Comparison of ENCODE assay signal across 1 cellular context in the genomic region with DNA sequence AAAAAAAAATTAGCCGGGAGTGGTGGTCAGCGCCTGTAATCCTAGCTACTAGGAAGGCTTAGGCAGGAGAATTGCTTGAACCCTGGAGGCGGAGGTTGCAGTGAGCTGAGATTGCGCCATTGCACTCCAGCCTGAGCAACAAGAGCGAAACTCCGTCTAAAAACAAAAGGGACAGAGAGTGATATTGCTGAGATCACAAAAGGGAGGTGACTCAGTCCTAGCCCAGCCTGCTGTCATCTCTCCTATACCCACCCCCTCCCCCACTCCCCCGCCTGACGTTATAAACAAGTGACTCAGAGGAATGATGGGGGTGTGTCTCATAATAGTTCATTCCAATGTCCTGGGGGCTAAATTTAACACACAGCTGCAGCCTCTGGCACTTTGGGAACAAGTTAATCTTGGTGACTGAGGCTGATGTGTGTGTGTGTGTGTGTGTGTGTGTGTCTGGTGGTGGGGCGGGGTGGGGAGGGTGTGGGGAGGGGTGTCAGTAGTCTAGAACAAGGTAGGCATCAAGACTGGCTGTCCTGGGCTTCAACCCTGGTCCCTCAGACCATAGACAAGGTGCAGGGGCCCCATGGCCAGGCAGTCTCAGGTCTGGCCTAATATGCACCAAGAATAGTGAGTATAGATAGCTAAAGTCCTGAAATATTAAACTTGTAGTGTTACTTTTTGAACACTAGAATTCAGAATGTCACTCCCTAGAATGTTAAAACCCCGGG.
A peak's percentile ranks its signal among the peaks of the same experiment; 100 is the strongest.
TF ChIP-seq lines count a peak whose summit lies in the region.

No MANE protein-coding gene starts in this region.

TF ChIP-seq in K562, 482 proteins besides CTCF, POLR2A, EP300 and RAD21 (continued from another document and continues in another):
- TF ChIP-seq, protein P1, sequence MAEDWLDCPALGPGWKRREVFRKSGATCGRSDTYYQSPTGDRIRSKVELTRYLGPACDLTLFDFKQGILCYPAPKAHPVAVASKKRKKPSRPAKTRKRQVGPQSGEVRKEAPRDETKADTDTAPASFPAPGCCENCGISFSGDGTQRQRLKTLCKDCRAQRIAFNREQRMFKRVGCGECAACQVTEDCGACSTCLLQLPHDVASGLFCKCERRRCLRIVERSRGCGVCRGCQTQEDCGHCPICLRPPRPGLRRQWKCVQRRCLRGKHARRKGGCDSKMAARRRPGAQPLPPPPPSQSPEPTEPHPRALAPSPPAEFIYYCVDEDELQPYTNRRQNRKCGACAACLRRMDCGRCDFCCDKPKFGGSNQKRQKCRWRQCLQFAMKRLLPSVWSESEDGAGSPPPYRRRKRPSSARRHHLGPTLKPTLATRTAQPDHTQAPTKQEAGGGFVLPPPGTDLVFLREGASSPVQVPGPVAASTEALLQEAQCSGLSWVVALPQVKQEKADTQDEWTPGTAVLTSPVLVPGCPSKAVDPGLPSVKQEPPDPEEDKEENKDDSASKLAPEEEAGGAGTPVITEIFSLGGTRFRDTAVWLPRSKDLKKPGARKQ (CRISPR knock-in tag; IDR thresholded peaks at IDR 0.05), result no peak
- TF ChIP-seq ZNF174 (CRISPR knock-in tag; IDR thresholded peaks at IDR 0.05) (no peak), SP2 (IDR thresholded peaks at IDR 0.05; ENCODE audit: extremely low read depth, low read depth, low read length, poor library complexity, severe bottlenecking) (no peak), NFIX (CRISPR knock-in tag; IDR thresholded peaks at IDR 0.05; ENCODE audit: low read depth) (no peak), ASH1L (IDR thresholded peaks at IDR 0.05; ENCODE audit: borderline replicate concordance, low read depth, partially characterized antibody) (no peak), HNRNPL (IDR thresholded peaks at IDR 0.05; ENCODE audit: low read depth, low read length) (no peak), KAT7 (CRISPR knock-in tag; IDR thresholded peaks at IDR 0.05; ENCODE audit: borderline replicate concordance) (no peak), FOXK2 (conservative IDR thresholded peaks at IDR 0.05 in 1 of 2, IDR thresholded peaks at IDR 0.05 in 1 of 2; ENCODE audit: low read depth in 2 of 2) (peak; percentile 79 to 84; a peak in 3 of 4 replicates), POLR3A (IDR thresholded peaks at IDR 0.05; ENCODE audit: borderline replicate concordance, extremely low read depth, insufficient read depth, insufficient read length) (no peak), IRF2 (CRISPR knock-in tag; IDR thresholded peaks at IDR 0.05) (no peak), FOSL1 (tag; conservative IDR thresholded peaks at IDR 0.05) (peak; percentile 97), MCM2 (IDR thresholded peaks at IDR 0.05; ENCODE audit: low read depth) (no peak), RAD51 (IDR thresholded peaks at IDR 0.05; ENCODE audit: borderline replicate concordance, low read depth) (no peak), TEAD4 (IDR thresholded peaks at IDR 0.05; ENCODE audit: low read length) (no peak), TEAD4 (CRISPR knock-in tag; IDR thresholded peaks at IDR 0.05; ENCODE audit: borderline replicate concordance) (no peak), SRSF3 (IDR thresholded peaks at IDR 0.05; ENCODE audit: insufficient read depth, low read length) (no peak), HDGF (IDR thresholded peaks at IDR 0.05) (no peak), ZFP1 (CRISPR knock-in tag; IDR thresholded peaks at IDR 0.05) (no peak), GABPA (tag; conservative IDR thresholded peaks at IDR 0.05; ENCODE audit: low read depth) (no peak), NELFE (IDR thresholded peaks at IDR 0.05; ENCODE audit: insufficient read depth, insufficient read length) (no peak), ZNF444 (CRISPR knock-in tag; IDR thresholded peaks at IDR 0.05) (0 out of 2 replicates have a peak, but pooled peaks have one; percentile 36), HDAC6 (IDR thresholded peaks at IDR 0.05; ENCODE audit: low read depth, low read length) (no peak), ZNF57 (CRISPR knock-in tag; IDR thresholded peaks at IDR 0.05) (no peak), DIDO1 (tag; IDR thresholded peaks at IDR 0.05; ENCODE audit: low read depth) (no peak), KDM1A (IDR thresholded peaks at IDR 0.05) (peak; percentile 60 to 83), ARID1B (IDR thresholded peaks at IDR 0.05) (peak; percentile 61; the same call in 1 of the 2 replicates), ESRRB (CRISPR knock-in tag; IDR thresholded peaks at IDR 0.05; ENCODE audit: borderline replicate concordance) (no peak), RBBP5 (IDR thresholded peaks at IDR 0.05; ENCODE audit: borderline replicate concordance, insufficient read depth, low read length, poor library complexity, severe bottlenecking) (no peak), SAFB (IDR thresholded peaks at IDR 0.05; ENCODE audit: borderline replicate concordance, low read depth, low read length) (no peak), STAT5A (IDR thresholded peaks at IDR 0.05; ENCODE audit: borderline replicate concordance, low read length) (no peak), TARDBP (IDR thresholded peaks at IDR 0.05) (no peak)
- TF ChIP-seq, protein P2, sequence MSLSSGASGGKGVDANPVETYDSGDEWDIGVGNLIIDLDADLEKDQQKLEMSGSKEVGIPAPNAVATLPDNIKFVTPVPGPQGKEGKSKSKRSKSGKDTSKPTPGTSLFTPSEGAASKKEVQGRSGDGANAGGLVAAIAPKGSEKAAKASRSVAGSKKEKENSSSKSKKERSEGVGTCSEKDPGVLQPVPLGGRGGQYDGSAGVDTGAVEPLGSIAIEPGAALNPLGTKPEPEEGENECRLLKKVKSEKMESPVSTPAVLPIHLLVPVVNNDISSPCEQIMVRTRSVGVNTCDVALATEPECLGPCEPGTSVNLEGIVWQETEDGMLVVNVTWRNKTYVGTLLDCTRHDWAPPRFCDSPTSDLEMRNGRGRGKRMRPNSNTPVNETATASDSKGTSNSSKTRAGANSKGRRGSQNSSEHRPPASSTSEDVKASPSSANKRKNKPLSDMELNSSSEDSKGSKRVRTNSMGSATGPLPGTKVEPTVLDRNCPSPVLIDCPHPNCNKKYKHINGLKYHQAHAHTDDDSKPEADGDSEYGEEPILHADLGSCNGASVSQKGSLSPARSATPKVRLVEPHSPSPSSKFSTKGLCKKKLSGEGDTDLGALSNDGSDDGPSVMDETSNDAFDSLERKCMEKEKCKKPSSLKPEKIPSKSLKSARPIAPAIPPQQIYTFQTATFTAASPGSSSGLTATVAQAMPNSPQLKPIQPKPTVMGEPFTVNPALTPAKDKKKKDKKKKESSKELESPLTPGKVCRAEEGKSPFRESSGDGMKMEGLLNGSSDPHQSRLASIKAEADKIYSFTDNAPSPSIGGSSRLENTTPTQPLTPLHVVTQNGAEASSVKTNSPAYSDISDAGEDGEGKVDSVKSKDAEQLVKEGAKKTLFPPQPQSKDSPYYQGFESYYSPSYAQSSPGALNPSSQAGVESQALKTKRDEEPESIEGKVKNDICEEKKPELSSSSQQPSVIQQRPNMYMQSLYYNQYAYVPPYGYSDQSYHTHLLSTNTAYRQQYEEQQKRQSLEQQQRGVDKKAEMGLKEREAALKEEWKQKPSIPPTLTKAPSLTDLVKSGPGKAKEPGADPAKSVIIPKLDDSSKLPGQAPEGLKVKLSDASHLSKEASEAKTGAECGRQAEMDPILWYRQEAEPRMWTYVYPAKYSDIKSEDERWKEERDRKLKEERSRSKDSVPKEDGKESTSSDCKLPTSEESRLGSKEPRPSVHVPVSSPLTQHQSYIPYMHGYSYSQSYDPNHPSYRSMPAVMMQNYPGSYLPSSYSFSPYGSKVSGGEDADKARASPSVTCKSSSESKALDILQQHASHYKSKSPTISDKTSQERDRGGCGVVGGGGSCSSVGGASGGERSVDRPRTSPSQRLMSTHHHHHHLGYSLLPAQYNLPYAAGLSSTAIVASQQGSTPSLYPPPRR (CRISPR knock-in tag; IDR thresholded peaks at IDR 0.05; ENCODE audit: borderline replicate concordance), result no peak
- TF ChIP-seq, protein P3, sequence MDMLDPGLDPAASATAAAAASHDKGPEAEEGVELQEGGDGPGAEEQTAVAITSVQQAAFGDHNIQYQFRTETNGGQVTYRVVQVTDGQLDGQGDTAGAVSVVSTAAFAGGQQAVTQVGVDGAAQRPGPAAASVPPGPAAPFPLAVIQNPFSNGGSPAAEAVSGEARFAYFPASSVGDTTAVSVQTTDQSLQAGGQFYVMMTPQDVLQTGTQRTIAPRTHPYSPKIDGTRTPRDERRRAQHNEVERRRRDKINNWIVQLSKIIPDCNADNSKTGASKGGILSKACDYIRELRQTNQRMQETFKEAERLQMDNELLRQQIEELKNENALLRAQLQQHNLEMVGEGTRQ (CRISPR knock-in tag; IDR thresholded peaks at IDR 0.05), result no peak
- TF ChIP-seq, protein P4, sequence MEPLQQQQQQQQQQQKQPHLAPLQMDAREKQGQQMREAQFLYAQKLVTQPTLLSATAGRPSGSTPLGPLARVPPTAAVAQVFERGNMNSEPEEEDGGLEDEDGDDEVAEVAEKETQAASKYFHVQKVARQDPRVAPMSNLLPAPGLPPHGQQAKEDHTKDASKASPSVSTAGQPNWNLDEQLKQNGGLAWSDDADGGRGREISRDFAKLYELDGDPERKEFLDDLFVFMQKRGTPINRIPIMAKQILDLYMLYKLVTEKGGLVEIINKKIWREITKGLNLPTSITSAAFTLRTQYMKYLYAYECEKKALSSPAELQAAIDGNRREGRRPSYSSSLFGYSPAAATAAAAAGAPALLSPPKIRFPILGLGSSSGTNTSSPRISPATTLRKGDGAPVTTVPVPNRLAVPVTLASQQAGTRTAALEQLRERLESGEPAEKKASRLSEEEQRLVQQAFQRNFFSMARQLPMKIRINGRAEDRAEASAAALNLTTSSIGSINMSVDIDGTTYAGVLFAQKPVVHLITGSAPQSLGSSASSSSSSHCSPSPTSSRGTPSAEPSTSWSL (CRISPR knock-in tag; IDR thresholded peaks at IDR 0.05; ENCODE audit: borderline replicate concordance), result no peak
- TF ChIP-seq, protein P5, sequence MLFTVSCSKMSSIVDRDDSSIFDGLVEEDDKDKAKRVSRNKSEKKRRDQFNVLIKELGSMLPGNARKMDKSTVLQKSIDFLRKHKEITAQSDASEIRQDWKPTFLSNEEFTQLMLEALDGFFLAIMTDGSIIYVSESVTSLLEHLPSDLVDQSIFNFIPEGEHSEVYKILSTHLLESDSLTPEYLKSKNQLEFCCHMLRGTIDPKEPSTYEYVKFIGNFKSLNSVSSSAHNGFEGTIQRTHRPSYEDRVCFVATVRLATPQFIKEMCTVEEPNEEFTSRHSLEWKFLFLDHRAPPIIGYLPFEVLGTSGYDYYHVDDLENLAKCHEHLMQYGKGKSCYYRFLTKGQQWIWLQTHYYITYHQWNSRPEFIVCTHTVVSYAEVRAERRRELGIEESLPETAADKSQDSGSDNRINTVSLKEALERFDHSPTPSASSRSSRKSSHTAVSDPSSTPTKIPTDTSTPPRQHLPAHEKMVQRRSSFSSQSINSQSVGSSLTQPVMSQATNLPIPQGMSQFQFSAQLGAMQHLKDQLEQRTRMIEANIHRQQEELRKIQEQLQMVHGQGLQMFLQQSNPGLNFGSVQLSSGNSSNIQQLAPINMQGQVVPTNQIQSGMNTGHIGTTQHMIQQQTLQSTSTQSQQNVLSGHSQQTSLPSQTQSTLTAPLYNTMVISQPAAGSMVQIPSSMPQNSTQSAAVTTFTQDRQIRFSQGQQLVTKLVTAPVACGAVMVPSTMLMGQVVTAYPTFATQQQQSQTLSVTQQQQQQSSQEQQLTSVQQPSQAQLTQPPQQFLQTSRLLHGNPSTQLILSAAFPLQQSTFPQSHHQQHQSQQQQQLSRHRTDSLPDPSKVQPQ (CRISPR knock-in tag; IDR thresholded peaks at IDR 0.05; ENCODE audit: borderline replicate concordance), result no peak
- TF ChIP-seq, protein P6, sequence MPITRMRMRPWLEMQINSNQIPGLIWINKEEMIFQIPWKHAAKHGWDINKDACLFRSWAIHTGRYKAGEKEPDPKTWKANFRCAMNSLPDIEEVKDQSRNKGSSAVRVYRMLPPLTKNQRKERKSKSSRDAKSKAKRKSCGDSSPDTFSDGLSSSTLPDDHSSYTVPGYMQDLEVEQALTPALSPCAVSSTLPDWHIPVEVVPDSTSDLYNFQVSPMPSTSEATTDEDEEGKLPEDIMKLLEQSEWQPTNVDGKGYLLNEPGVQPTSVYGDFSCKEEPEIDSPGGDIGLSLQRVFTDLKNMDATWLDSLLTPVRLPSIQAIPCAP (CRISPR knock-in tag; IDR thresholded peaks at IDR 0.05; ENCODE audit: borderline replicate concordance), result no peak
- TF ChIP-seq, protein P7, sequence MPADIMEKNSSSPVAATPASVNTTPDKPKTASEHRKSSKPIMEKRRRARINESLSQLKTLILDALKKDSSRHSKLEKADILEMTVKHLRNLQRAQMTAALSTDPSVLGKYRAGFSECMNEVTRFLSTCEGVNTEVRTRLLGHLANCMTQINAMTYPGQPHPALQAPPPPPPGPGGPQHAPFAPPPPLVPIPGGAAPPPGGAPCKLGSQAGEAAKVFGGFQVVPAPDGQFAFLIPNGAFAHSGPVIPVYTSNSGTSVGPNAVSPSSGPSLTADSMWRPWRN (IDR thresholded peaks at IDR 0.05; ENCODE audit: low read depth), result no peak
- TF ChIP-seq, protein P8, sequence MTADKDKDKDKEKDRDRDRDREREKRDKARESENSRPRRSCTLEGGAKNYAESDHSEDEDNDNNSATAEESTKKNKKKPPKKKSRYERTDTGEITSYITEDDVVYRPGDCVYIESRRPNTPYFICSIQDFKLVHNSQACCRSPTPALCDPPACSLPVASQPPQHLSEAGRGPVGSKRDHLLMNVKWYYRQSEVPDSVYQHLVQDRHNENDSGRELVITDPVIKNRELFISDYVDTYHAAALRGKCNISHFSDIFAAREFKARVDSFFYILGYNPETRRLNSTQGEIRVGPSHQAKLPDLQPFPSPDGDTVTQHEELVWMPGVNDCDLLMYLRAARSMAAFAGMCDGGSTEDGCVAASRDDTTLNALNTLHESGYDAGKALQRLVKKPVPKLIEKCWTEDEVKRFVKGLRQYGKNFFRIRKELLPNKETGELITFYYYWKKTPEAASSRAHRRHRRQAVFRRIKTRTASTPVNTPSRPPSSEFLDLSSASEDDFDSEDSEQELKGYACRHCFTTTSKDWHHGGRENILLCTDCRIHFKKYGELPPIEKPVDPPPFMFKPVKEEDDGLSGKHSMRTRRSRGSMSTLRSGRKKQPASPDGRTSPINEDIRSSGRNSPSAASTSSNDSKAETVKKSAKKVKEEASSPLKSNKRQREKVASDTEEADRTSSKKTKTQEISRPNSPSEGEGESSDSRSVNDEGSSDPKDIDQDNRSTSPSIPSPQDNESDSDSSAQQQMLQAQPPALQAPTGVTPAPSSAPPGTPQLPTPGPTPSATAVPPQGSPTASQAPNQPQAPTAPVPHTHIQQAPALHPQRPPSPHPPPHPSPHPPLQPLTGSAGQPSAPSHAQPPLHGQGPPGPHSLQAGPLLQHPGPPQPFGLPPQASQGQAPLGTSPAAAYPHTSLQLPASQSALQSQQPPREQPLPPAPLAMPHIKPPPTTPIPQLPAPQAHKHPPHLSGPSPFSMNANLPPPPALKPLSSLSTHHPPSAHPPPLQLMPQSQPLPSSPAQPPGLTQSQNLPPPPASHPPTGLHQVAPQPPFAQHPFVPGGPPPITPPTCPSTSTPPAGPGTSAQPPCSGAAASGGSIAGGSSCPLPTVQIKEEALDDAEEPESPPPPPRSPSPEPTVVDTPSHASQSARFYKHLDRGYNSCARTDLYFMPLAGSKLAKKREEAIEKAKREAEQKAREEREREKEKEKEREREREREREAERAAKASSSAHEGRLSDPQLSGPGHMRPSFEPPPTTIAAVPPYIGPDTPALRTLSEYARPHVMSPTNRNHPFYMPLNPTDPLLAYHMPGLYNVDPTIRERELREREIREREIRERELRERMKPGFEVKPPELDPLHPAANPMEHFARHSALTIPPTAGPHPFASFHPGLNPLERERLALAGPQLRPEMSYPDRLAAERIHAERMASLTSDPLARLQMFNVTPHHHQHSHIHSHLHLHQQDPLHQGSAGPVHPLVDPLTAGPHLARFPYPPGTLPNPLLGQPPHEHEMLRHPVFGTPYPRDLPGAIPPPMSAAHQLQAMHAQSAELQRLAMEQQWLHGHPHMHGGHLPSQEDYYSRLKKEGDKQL (CRISPR knock-in tag; IDR thresholded peaks at IDR 0.05; ENCODE audit: borderline replicate concordance), result no peak
